In genomic region chr18:13410471-13410870, GRCh38 we compare ENCODE assay signal across 35 cellular contexts.
"Had no signal": no experiment of that assay in that cellular context is flagged by ENCODE, and none has a peak within 500 bp of the region (broad histone marks: within the 10 kb centered on the region; RNA-seq: fewer than 3 reads in every experiment).

No MANE protein-coding gene starts in this region.

- ATAC-seq: activated CD4-positive, alpha-beta T cell treated with anti-CD3 and anti-CD28 coated beads for 36 hours; activated CD4-positive, CD25-positive, alpha-beta regulatory T cell treated with anti-CD3 and anti-CD28 coated beads, Interleukin-2, amount 50 U/mL, for 24 hours; activated CD8-positive, alpha-beta memory T cell treated with anti-CD3 and anti-CD28 coated beads, Interleukin-2, amount 10 ng/mL, durations not matched to agents 7 days and 5 days; activated CD8-positive, alpha-beta T cell treated with anti-CD3 and anti-CD28 coated beads, Interleukin-2, amount 10 ng/mL, durations not matched to agents 7 days and 5 days; activated naive CD8-positive, alpha-beta T cell treated with anti-CD3 and anti-CD28 coated beads, Interleukin-2, amount 50 U/mL, for 24 hours; T-cell; T-helper 17 cell had no signal

- H3K36me3 ChIP-seq: cardiac muscle cell, WERI-Rb-1 had no signal

- DNase-seq: activated CD4-positive, alpha-beta memory T cell treated with anti-CD3 and anti-CD28 coated beads, Interleukin-2, amount 10 ng/mL, durations not matched to agents 7 days and 5 days; activated CD4-positive, alpha-beta T cell treated with anti-CD3 and anti-CD28 coated beads for 1 hour; activated CD4-positive, alpha-beta T cell treated with anti-CD3 and anti-CD28 coated beads for 36 hours; activated CD4-positive, alpha-beta T cell treated with anti-CD3 and anti-CD28 coated beads for 48 hours; activated CD4-positive, alpha-beta T cell treated with anti-CD3 and anti-CD28 coated beads, Interleukin-2, amount 10 ng/mL, durations not matched to agents 7 days and 5 days; activated CD4-positive, alpha-beta T cell treated with anti-CD3 and anti-CD28 coated beads, Interleukin-2, amount 50 U/mL, for 48 hours; activated CD4-positive, CD25-positive, alpha-beta regulatory T cell; activated CD8-positive, alpha-beta memory T cell treated with anti-CD3 and anti-CD28 coated beads, Interleukin-2, amount 10 ng/mL, durations not matched to agents 7 days and 5 days; activated CD8-positive, alpha-beta memory T cell treated with anti-CD3 and anti-CD28 coated beads, Interleukin-2, amount 50 U/mL, for 48 hours; activated CD8-positive, alpha-beta T cell treated with anti-CD3 and anti-CD28 coated beads, Interleukin-2, amount 10 ng/mL, durations not matched to agents 7 days and 5 days; activated effector memory CD4-positive, alpha-beta T cell treated with Interleukin-2 at 50 U/mL for 16 hours; activated gamma-delta T cell; activated naive CD4-positive, alpha-beta T cell treated with anti-CD3 and anti-CD28 coated beads, Interleukin-2, amount 10 ng/mL, durations not matched to agents 7 days and 5 days; activated naive CD4-positive, alpha-beta T cell treated with Interleukin-2 at 50 U/mL for 16 hours; activated naive CD8-positive, alpha-beta T cell treated with anti-CD3 and anti-CD28 coated beads, Interleukin-2, amount 10 ng/mL, durations not matched to agents 7 days and 5 days; activated naive CD8-positive, alpha-beta T cell treated with anti-CD3 and anti-CD28 coated beads, Interleukin-2, amount 50 U/mL, for 24 hours; activated T-cell treated with anti-CD3 and anti-CD28 coated beads, Interleukin-2, amount 50 U/mL, for 24 hours; activated T-cell treated with anti-CD3 and anti-CD28 coated beads, Interleukin-2, amount 50 U/mL, for 48 hours; amygdala; anterior cingulate cortex; caudate nucleus; cerebellar nuclear complex; T-cell; T-helper 17 cell; T1000; WERI-Rb-1 had no signal

- H3K4me1 Mint-ChIP-seq: activated CD4-positive, alpha-beta memory T cell treated with anti-CD3 and anti-CD28 coated beads, Interleukin-2, amount 10 ng/mL, durations not matched to agents 7 days and 5 days; activated CD4-positive, alpha-beta T cell treated with anti-CD3 and anti-CD28 coated beads, Interleukin-2, amount 10 ng/mL, durations not matched to agents 7 days and 5 days; activated CD8-positive, alpha-beta memory T cell treated with anti-CD3 and anti-CD28 coated beads, Interleukin-2, amount 10 ng/mL, durations not matched to agents 7 days and 5 days; activated naive CD4-positive, alpha-beta T cell treated with anti-CD3 and anti-CD28 coated beads, Interleukin-2, amount 10 ng/mL, durations not matched to agents 7 days and 5 days; central memory CD8-positive, alpha-beta T cell had no signal

- H3K27ac ChIP-seq: ascending aorta, cardiac muscle cell, WERI-Rb-1 had no signal

- H3K27ac Mint-ChIP-seq: activated CD4-positive, alpha-beta memory T cell treated with anti-CD3 and anti-CD28 coated beads, Interleukin-2, amount 10 ng/mL, durations not matched to agents 7 days and 5 days; activated CD4-positive, alpha-beta T cell treated with anti-CD3 and anti-CD28 coated beads for 36 hours; activated CD4-positive, alpha-beta T cell treated with anti-CD3 and anti-CD28 coated beads, Interleukin-2, amount 10 ng/mL, durations not matched to agents 7 days and 5 days; activated CD8-positive, alpha-beta memory T cell treated with anti-CD3 and anti-CD28 coated beads, Interleukin-2, amount 10 ng/mL, durations not matched to agents 7 days and 5 days; activated CD8-positive, alpha-beta T cell treated with anti-CD3 and anti-CD28 coated beads, Interleukin-2, amount 10 ng/mL, durations not matched to agents 7 days and 5 days; activated naive CD4-positive, alpha-beta T cell treated with anti-CD3 and anti-CD28 coated beads, Interleukin-2, amount 10 ng/mL, durations not matched to agents 7 days and 5 days; activated naive CD8-positive, alpha-beta T cell; activated naive CD8-positive, alpha-beta T cell treated with anti-CD3 and anti-CD28 coated beads, Interleukin-2, amount 10 ng/mL, durations not matched to agents 7 days and 5 days; activated naive CD8-positive, alpha-beta T cell treated with anti-CD3 and anti-CD28 coated beads, Interleukin-2, amount 50 U/mL, for 24 hours; activated T-cell treated with anti-CD3 and anti-CD28 coated beads, Interleukin-2, amount 50 U/mL, for 24 hours; activated T-helper 2 cell treated with anti-CD3 and anti-CD28 coated beads, Interferon-gamma antibody, Interleukin-2, Interleukin-4, amounts not matched to agents 10 μg/mL and 5 μg/mL and 100 μg/mL, durations not matched to agents 14 hours and 24 hours and 36 hours; brain; T-cell; T-helper 17 cell; WTC11 had no signal

- H3K4me3 ChIP-seq: ascending aorta, cardiac muscle cell had no signal

- H3K27me3 Mint-ChIP-seq: activated CD4-positive, alpha-beta memory T cell treated with anti-CD3 and anti-CD28 coated beads, Interleukin-2, amount 10 ng/mL, durations not matched to agents 7 days and 5 days; activated CD4-positive, alpha-beta T cell treated with anti-CD3 and anti-CD28 coated beads for 36 hours; activated CD4-positive, alpha-beta T cell treated with anti-CD3 and anti-CD28 coated beads, Interleukin-2, amount 10 ng/mL, durations not matched to agents 7 days and 5 days; activated CD8-positive, alpha-beta memory T cell treated with anti-CD3 and anti-CD28 coated beads, Interleukin-2, amount 10 ng/mL, durations not matched to agents 7 days and 5 days; activated naive CD4-positive, alpha-beta T cell treated with anti-CD3 and anti-CD28 coated beads, Interleukin-2, amount 10 ng/mL, durations not matched to agents 7 days and 5 days; activated naive CD4-positive, alpha-beta T cell treated with anti-CD3 and anti-CD28 coated beads, Interleukin-2, amount 50 U/mL, for 24 hours; activated naive CD8-positive, alpha-beta T cell; activated naive CD8-positive, alpha-beta T cell treated with anti-CD3 and anti-CD28 coated beads, Interleukin-2, amount 10 ng/mL, durations not matched to agents 7 days and 5 days; activated naive CD8-positive, alpha-beta T cell treated with anti-CD3 and anti-CD28 coated beads, Interleukin-2, amount 50 U/mL, for 24 hours; activated T-cell treated with anti-CD3 and anti-CD28 coated beads, Interleukin-2, amount 50 U/mL, for 24 hours; central memory CD8-positive, alpha-beta T cell; T-cell; T-helper 17 cell had no signal

- H3K4me1 ChIP-seq: ascending aorta had no signal

- H3K9me3 Mint-ChIP-seq: activated naive CD4-positive, alpha-beta T cell treated with anti-CD3 and anti-CD28 coated beads, Interleukin-2, amount 50 U/mL, for 24 hours; central memory CD8-positive, alpha-beta T cell had no signal

- H3K4me3 Mint-ChIP-seq: activated CD4-positive, alpha-beta memory T cell treated with anti-CD3 and anti-CD28 coated beads, Interleukin-2, amount 10 ng/mL, durations not matched to agents 7 days and 5 days; activated CD4-positive, alpha-beta T cell treated with anti-CD3 and anti-CD28 coated beads for 36 hours; activated CD4-positive, alpha-beta T cell treated with anti-CD3 and anti-CD28 coated beads, Interleukin-2, amount 10 ng/mL, durations not matched to agents 7 days and 5 days; activated CD8-positive, alpha-beta memory T cell treated with anti-CD3 and anti-CD28 coated beads, Interleukin-2, amount 10 ng/mL, durations not matched to agents 7 days and 5 days; activated CD8-positive, alpha-beta T cell treated with anti-CD3 and anti-CD28 coated beads, Interleukin-2, amount 10 ng/mL, durations not matched to agents 7 days and 5 days; activated naive CD4-positive, alpha-beta T cell treated with anti-CD3 and anti-CD28 coated beads, Interleukin-2, amount 10 ng/mL, durations not matched to agents 7 days and 5 days; activated naive CD4-positive, alpha-beta T cell treated with anti-CD3 and anti-CD28 coated beads, Interleukin-2, amount 50 U/mL, for 24 hours; activated naive CD8-positive, alpha-beta T cell; activated naive CD8-positive, alpha-beta T cell treated with anti-CD3 and anti-CD28 coated beads, Interleukin-2, amount 10 ng/mL, durations not matched to agents 7 days and 5 days; activated naive CD8-positive, alpha-beta T cell treated with anti-CD3 and anti-CD28 coated beads, Interleukin-2, amount 50 U/mL, for 24 hours; activated T-cell treated with anti-CD3 and anti-CD28 coated beads, Interleukin-2, amount 50 U/mL, for 24 hours; brain; central memory CD8-positive, alpha-beta T cell; T-cell; T-helper 17 cell; WTC11 had no signal

- H3K9me3 ChIP-seq: ascending aorta had no signal

- H3K27me3 ChIP-seq: ascending aorta, cardiac muscle cell had no signal
